Comparison of ENCODE assay signal across 18 cellular contexts in genomic region chr2:61834893-61835292, GRCh38. TPM values are rescaled to one million over a fixed set of nuclear protein-coding genes. Genes with fewer than 3 reads are reported as not detected.
"Had no signal": no experiment of that assay in that cellular context is flagged by ENCODE, and none has a peak within 500 bp of the region (broad histone marks: within the 10 kb centered on the region; RNA-seq: fewer than 3 reads in every experiment).

No MANE protein-coding gene starts in this region.

- ATAC-seq: activated T-cell treated with anti-CD3 and anti-CD28 coated beads, Interleukin-2, amount 50 U/mL, for 4 hours; gastrocnemius medialis; mucosa of descending colon; stimulated activated naive CD8-positive, alpha-beta T cell treated with anti-CD3 and anti-CD28 coated beads, Interleukin-15, Interleukin-2, amounts not matched to agents 100 U/mL and 50 U/mL, for 24 hours had no signal

- H3K36me3 ChIP-seq: gastrocnemius medialis, uterus had no signal

- DNase-seq: activated CD4-positive, alpha-beta T cell treated with anti-CD3 and anti-CD28 coated beads, Interleukin-2, amount 10 ng/mL, durations not matched to agents 24 days and 14 days; activated CD4-positive, CD25-positive, alpha-beta regulatory T cell; activated CD8-positive, alpha-beta memory T cell treated with anti-CD3 and anti-CD28 coated beads, Interleukin-2, amount 50 U/mL, for 4 hours; activated naive CD4-positive, alpha-beta T cell treated with anti-CD3 and anti-CD28 coated beads, Interleukin-2, amount 10 ng/mL, durations not matched to agents 7 days and 5 days; activated T-cell treated with anti-CD3 and anti-CD28 coated beads, Interleukin-2, amount 50 U/mL, for 4 hours; dermis blood vessel endothelial cell; effector memory CD4-positive, alpha-beta T cell; gastrocnemius medialis; immature natural killer cell; mesenchymal stem cell; mucosa of descending colon; naive B cell; stimulated activated naive CD8-positive, alpha-beta T cell treated with anti-CD3 and anti-CD28 coated beads, Interleukin-15, Interleukin-2, amounts not matched to agents 100 U/mL and 50 U/mL, for 24 hours; substantia nigra; T1000; tibial artery; uterus had no signal

- H3K27me3 ChIP-seq: ascending aorta, gastrocnemius medialis, tibial artery, uterus had no signal

- H3K4me3 ChIP-seq: ascending aorta, gastrocnemius medialis, mucosa of descending colon, tibial artery, uterus had no signal

- H3K4me1 ChIP-seq: ascending aorta, gastrocnemius medialis, tibial artery, uterus had no signal

- H3K27ac ChIP-seq: ascending aorta, gastrocnemius medialis, tibial artery, uterus had no signal

- H3K9me3 ChIP-seq: ascending aorta, gastrocnemius medialis, mucosa of descending colon, tibial artery, uterus had no signal

RNA-seq across cellular contexts. Expression of gene FAM161A, which starts 19.0 kb away (rescaled TPM):
- total RNA-seq: ascending aorta had no signal
